8 cellular contexts compared by ENCODE assay signal in genomic region chr1:85062425-85063026, GRCh38. TPM values are rescaled to one million over a fixed set of nuclear protein-coding genes. Genes with fewer than 3 reads are reported as not detected.
DNase-seq lines count a peak whose midpoint lies in the region; ATAC-seq and TF ChIP-seq lines count a peak whose summit lies in the region.

No MANE protein-coding gene starts in this region.

- H3K4me1 Mint-ChIP-seq in T-helper 2 cell treated with Interferon-gamma antibody and Interleukin-4, amounts not matched to agents 5 μg/mL and 100 μg/mL, for 36 hours (ENCODE audit: low read depth) = peaks cover 22% of the 10 kb centered on the region
- peaks cover 14% of the 10 kb centered on the region for H3K4me1 Mint-ChIP-seq in activated CD8-positive, alpha-beta T cell treated with anti-CD3 and anti-CD28 coated beads, Interleukin-2, amount 10 ng/mL, durations not matched to agents 7 days and 5 days (ENCODE audit: low read depth)

- H3K9me3 ChIP-seq in iPS-15b (ENCODE audit: control insufficient read depth, insufficient read depth, low read length) (no peaks in the 10 kb centered on the region), testis (no peaks in the 10 kb centered on the region)

- H3K27me3 ChIP-seq in iPS-15b (ENCODE audit: control insufficient read depth, insufficient read depth, low read length) = peaks cover 13% of the 10 kb centered on the region
- no peaks in the 10 kb centered on the region for H3K27me3 ChIP-seq in testis

- CTCF ChIA-PET in activated CD8-positive, alpha-beta T cell treated with anti-CD3 and anti-CD28 coated beads, Interleukin-2, amount 10 ng/mL, durations not matched to agents 7 days and 5 days (lab: Charles Lee) = interaction anchor here (0.7 to 2.7 kb wide), 6 partner anchors 13 to 620 kb away, joined by 3 to 16 read pairs (median 4); partner anchors contain the start of gene C1orf52

- H3K27ac Mint-ChIP-seq in T-helper 2 cell treated with Interferon-gamma antibody and Interleukin-4, amounts not matched to agents 5 μg/mL and 100 μg/mL, for 36 hours = no peak overlapping the region
- H3K27ac Mint-ChIP-seq in activated CD8-positive, alpha-beta T cell treated with anti-CD3 and anti-CD28 coated beads, Interleukin-2, amount 10 ng/mL, durations not matched to agents 7 days and 5 days = no peak overlapping the region

- ATAC-seq in activated CD8-positive, alpha-beta T cell treated with anti-CD3 and anti-CD28 coated beads, Interleukin-2, amount 10 ng/mL, durations not matched to agents 7 days and 5 days = no peak

- WGBS in testis, 2 donors = 21 to 23% methylated on average over 7 of the region's 7 CpGs

- no peaks in the 10 kb centered on the region for H3K36me3 Mint-ChIP-seq in T-helper 2 cell treated with Interferon-gamma antibody and Interleukin-4, amounts not matched to agents 5 μg/mL and 100 μg/mL, for 36 hours (ENCODE audit: low read depth)
- H3K36me3 Mint-ChIP-seq in activated CD8-positive, alpha-beta T cell treated with anti-CD3 and anti-CD28 coated beads, Interleukin-2, amount 10 ng/mL, durations not matched to agents 7 days and 5 days (ENCODE audit: low read depth) = no peaks in the 10 kb centered on the region

- H3K4me1 ChIP-seq in iPS-15b (ENCODE audit: control insufficient read depth, insufficient read depth, low read length) (peaks cover 6% of the 10 kb centered on the region), testis (no peaks in the 10 kb centered on the region)

- peaks cover 33% of the 10 kb centered on the region for H3K27me3 Mint-ChIP-seq in T-helper 2 cell treated with Interferon-gamma antibody and Interleukin-4, amounts not matched to agents 5 μg/mL and 100 μg/mL, for 36 hours (ENCODE audit: low read depth)
- peaks cover 23% of the 10 kb centered on the region for H3K27me3 Mint-ChIP-seq in activated CD8-positive, alpha-beta T cell treated with anti-CD3 and anti-CD28 coated beads, Interleukin-2, amount 10 ng/mL, durations not matched to agents 7 days and 5 days (ENCODE audit: low read depth)

- H3K4me3 ChIP-seq in iPS-15b (ENCODE audit: low read depth, low read length) (peak overlapping the region; percentile 78), testis (peak overlapping the region; percentile 42 to 63)

- no peak for TF ChIP-seq CTCF in testis (IDR thresholded peaks at IDR 0.05)

- no peak overlapping the region for H3K9ac ChIP-seq in iPS-15b (ENCODE audit: low read depth, low read length)

- H3K9me3 Mint-ChIP-seq in T-helper 2 cell treated with Interferon-gamma antibody and Interleukin-4, amounts not matched to agents 5 μg/mL and 100 μg/mL, for 36 hours = no peaks in the 10 kb centered on the region
- H3K9me3 Mint-ChIP-seq in activated CD8-positive, alpha-beta T cell treated with anti-CD3 and anti-CD28 coated beads, Interleukin-2, amount 10 ng/mL, durations not matched to agents 7 days and 5 days (ENCODE audit: insufficient read depth) = no peaks in the 10 kb centered on the region

- POLR2A ChIA-PET in activated CD8-positive, alpha-beta T cell treated with anti-CD3 and anti-CD28 coated beads, Interleukin-2, amount 10 ng/mL, durations not matched to agents 7 days and 5 days (lab: Charles Lee) = interaction anchor here (0.9 kb wide), 1 partner anchor 214 kb away, joined by 3 read pairs; the partner anchor contains the start of gene BCL10

- H3K36me3 ChIP-seq in iPS-15b (ENCODE audit: control insufficient read depth, insufficient read depth, low read length) = no peaks in the 10 kb centered on the region
- no peaks in the 10 kb centered on the region for H3K36me3 ChIP-seq in testis (ENCODE audit: low read depth, missing control alignments)

- H3K27ac ChIP-seq in testis = no peak overlapping the region

- DNase-seq in T-helper 2 cell treated with Interferon-gamma antibody and Interleukin-4, amounts not matched to agents 5 μg/mL and 100 μg/mL, for 36 hours (ENCODE audit: low spot score) = no peak
- DNase-seq in T-helper 2 cell (no peak), testis (no peak), hippocampal formation (lab: John Stamatoyannopoulos, UW) (no peak), NCI-H526 treated with DMSO at 0.1 percent for 48 hours (lab: John Stamatoyannopoulos, UW) (no peak)
- no peak for DNase-seq in activated CD8-positive, alpha-beta T cell treated with anti-CD3 and anti-CD28 coated beads, Interleukin-2, amount 10 ng/mL, durations not matched to agents 7 days and 5 days
- DNase-seq in activated CD4-positive, CD25-positive, alpha-beta regulatory T cell (lab: John Stamatoyannopoulos, UW) = no peak

- peak overlapping the region; percentile 91 for H3K4me3 Mint-ChIP-seq in T-helper 2 cell treated with Interferon-gamma antibody and Interleukin-4, amounts not matched to agents 5 μg/mL and 100 μg/mL, for 36 hours
- peak overlapping the region; percentile 85 for H3K4me3 Mint-ChIP-seq in activated CD8-positive, alpha-beta T cell treated with anti-CD3 and anti-CD28 coated beads, Interleukin-2, amount 10 ng/mL, durations not matched to agents 7 days and 5 days

- intact Hi-C loops in testis (cut with DNase I; ENCODE audit: low total_unique reads) = no loop called here

- TF ChIP-seq POLR2A in testis (IDR thresholded peaks at IDR 0.05) = no peak

RNA-seq across cellular contexts. Expression of gene MCOLN3, which starts 14.2 kb away (rescaled TPM):
- 1 to 10 TPM; 1.6 TPM for total RNA-seq in activated CD8-positive, alpha-beta T cell treated with anti-CD3 and anti-CD28 coated beads, Interleukin-2, amount 10 ng/mL, durations not matched to agents 7 days and 5 days
- 1 to 10 TPM; 4.4 to 5.1 TPM for total RNA-seq in testis
- polyA plus RNA-seq in testis (ENCODE audit: insufficient read depth, low read depth, low replicate concordance) = 2.5 TPM
